ENCODE assay signal across 20 cellular contexts in the genomic region with DNA sequence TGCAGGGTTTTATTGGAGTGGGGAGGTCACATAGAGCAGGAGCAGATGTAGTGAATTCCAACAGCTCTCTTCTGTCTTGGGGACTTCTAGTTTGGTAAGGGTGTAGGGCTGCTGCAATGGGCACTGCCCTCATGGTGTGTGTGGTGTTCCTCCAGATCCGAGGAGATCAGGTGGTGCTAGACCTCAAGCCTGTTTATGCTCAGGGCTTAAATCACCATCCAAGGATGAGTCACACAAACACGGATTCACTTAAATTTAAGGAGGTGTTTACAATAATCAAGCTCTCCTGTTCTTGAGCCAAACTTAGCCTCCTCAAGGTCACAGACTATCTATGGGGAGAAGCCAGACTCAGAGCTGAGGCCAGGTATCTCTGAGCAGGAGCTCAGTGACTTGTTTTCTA. TPM values are rescaled to one million over a fixed set of nuclear protein-coding genes. Genes with fewer than 3 reads are reported as not detected.
A peak's percentile ranks its signal among the peaks of the same experiment; 100 is the strongest.
DNase-seq lines count a peak whose midpoint lies in the region; TF ChIP-seq lines count a peak whose summit lies in the region.
"Had no signal": no experiment of that assay in that cellular context is flagged by ENCODE, and none has a peak within 500 bp of the region (broad histone marks: within the 10 kb centered on the region; RNA-seq: fewer than 3 reads in every experiment).

No MANE protein-coding gene starts in this region.

- H3K36me3 Mint-ChIP-seq in MCF 10A (ENCODE audit: insufficient read depth, unreplicated experiment) = no peaks in the 10 kb centered on the region

- H3K27ac Mint-ChIP-seq in MCF 10A (ENCODE audit: low read depth, unreplicated experiment) = no peak overlapping the region
- H3K27ac Mint-ChIP-seq: CD4-positive, alpha-beta T cell; IgD-negative memory B cell had no signal

- H3K27ac ChIP-seq in breast epithelium (no peak overlapping the region), vagina (no peak overlapping the region)
- H3K27ac ChIP-seq: 22Rv1, A549, C4-2B, GM23248 had no signal

- POLR2A ChIA-PET in MCF 10A (lab: Yijun Ruan, JAX) = interaction anchor here (0.6 to 1.6 kb wide), 2 partner anchors 12 to 75 kb away, joined by 3 to 5 read pairs; no protein-coding TSS in a partner anchor

- peaks cover 5% of the 10 kb centered on the region for H3K4me1 Mint-ChIP-seq in MCF 10A (ENCODE audit: insufficient read depth, unreplicated experiment)
- H3K4me1 Mint-ChIP-seq: IgD-negative memory B cell had no signal

- H3K36me3 ChIP-seq in breast epithelium (no peaks in the 10 kb centered on the region), vagina (no peaks in the 10 kb centered on the region)

- no peak overlapping the region for H3K4me3 ChIP-seq in breast epithelium
- no peak overlapping the region for H3K4me3 ChIP-seq in fibroblast of mammary gland (ENCODE audit: control insufficient read depth, low read depth, low read length)
- H3K4me3 ChIP-seq in vagina = no peak overlapping the region
- H3K4me3 ChIP-seq: A549, GM23248 had no signal

- H3K9me3 ChIP-seq in breast epithelium = peaks cover 3 to 11% of the 10 kb centered on the region in 2 donors
- peaks cover 3% of the 10 kb centered on the region for H3K9me3 ChIP-seq in vagina
- H3K9me3 ChIP-seq: A549 had no signal

- no peaks in the 10 kb centered on the region for H3K27me3 Mint-ChIP-seq in MCF 10A (ENCODE audit: insufficient read depth, unreplicated experiment)
- H3K27me3 Mint-ChIP-seq: CD4-positive, alpha-beta T cell; IgD-negative memory B cell had no signal

- peak; percentile 55 for DNase-seq in MCF 10A (ENCODE audit: unreplicated experiment)
- DNase-seq in breast epithelium (ENCODE audit: low spot score in 2 of 2) = no peak
- peak; percentile 11 for DNase-seq in RKO (ENCODE audit: low spot score)
- peak; percentile 2 for DNase-seq in fibroblast of mammary gland (ENCODE audit: low read depth)
- DNase-seq in renal cortical epithelial cell (ENCODE audit: low read depth) = peak; percentile 1
- DNase-seq in activated effector memory CD4-positive, alpha-beta T cell treated with Interleukin-2 at 50 U/mL for 16 hours = no peak
- DNase-seq in vagina (ENCODE audit: extremely low spot score in 2 of 2) = no peak
- no peak for DNase-seq in SW 1271 (lab: John Stamatoyannopoulos, UW)
- DNase-seq: AML-193; CD4-positive, alpha-beta T cell; DMS153; DMS79; GDM1; GM23248; H7 had no signal

- H3K4me1 ChIP-seq in breast epithelium (no peaks in the 10 kb centered on the region), vagina (no peaks in the 10 kb centered on the region)
- H3K4me1 ChIP-seq: A549 had no signal

- TF ChIP-seq POLR2A in breast epithelium (IDR thresholded peaks at IDR 0.05) = no peak
- no peak for TF ChIP-seq POLR2A in vagina (IDR thresholded peaks at IDR 0.05)

- CTCF ChIA-PET in MCF 10A (lab: Yijun Ruan, JAX) = interaction anchor here (0.9 to 2.2 kb wide), 3 partner anchors 35 to 705 kb away, joined by 3 to 6 read pairs (median 3); no protein-coding TSS in a partner anchor

- H3K27me3 ChIP-seq in breast epithelium (no peaks in the 10 kb centered on the region), vagina (no peaks in the 10 kb centered on the region)

- TF ChIP-seq CTCF in MCF 10A (IDR thresholded peaks at IDR 0.05; ENCODE audit: unreplicated experiment) (no peak), breast epithelium (IDR thresholded peaks at IDR 0.05) (no peak), fibroblast of mammary gland (conservative IDR thresholded peaks at IDR 0.05; ENCODE audit: control insufficient read depth, insufficient read depth, low read depth, low read length) (no peak), vagina (IDR thresholded peaks at IDR 0.05) (no peak)

- H3K4me3 Mint-ChIP-seq in MCF 10A (ENCODE audit: unreplicated experiment) = no peak overlapping the region
- H3K4me3 Mint-ChIP-seq: CD4-positive, alpha-beta T cell; IgD-negative memory B cell had no signal

- intact Hi-C loops in MCF 10A (cut with micrococcal nuclease) (no loop called here), breast epithelium (cut with DNase I; ENCODE audit: low total_unique reads) (no loop called here), vagina (cut with DNase I) (no loop called here)

- H3K9me3 Mint-ChIP-seq in MCF 10A (ENCODE audit: unreplicated experiment) = no peaks in the 10 kb centered on the region

- no TSS peak for BruUV-seq in MCF 10A (replicated peaks; lab: Mats Ljungman, UMichigan)

RNA-seq across cellular contexts. Expression of gene HS6ST3, which starts 23.0 kb away (rescaled TPM):
- total RNA-seq in MCF 10A (2022) (0.05 and 0.09 TPM in 2 replicates), breast epithelium (1 to 10 TPM in 1 of 3 donors, under 1 TPM in 2; under 0.01 to 1.3 (median 0.59) TPM), renal cortical epithelial cell (under 0.01 TPM in 2 replicates), vagina (0.49 TPM)
- total RNA-seq: CD4-positive, alpha-beta T cell; HepG2 had no signal

RNA-seq across cellular contexts. Expression of gene UGGT2, which starts 59.7 kb away (rescaled TPM):
- total RNA-seq in MCF 10A (2022) (54.0 and 57.1 TPM in 2 replicates), breast epithelium (10 to 100 TPM; 65.3 to 70.7 (median 67.2) TPM), renal cortical epithelial cell (33.8 and 47.6 TPM in 2 replicates), vagina (33.4 TPM)

Comparison
In these comparisons a context has a peak if more than half of its experiments do, and no peak if none do; other contexts are left out.
1. DNase-seq: peak in MCF 10A (single experiment), RKO (single experiment), fibroblast of mammary gland (single experiment) and renal cortical epithelial cell (single experiment); none in breast epithelium (0 of 2), activated effector memory CD4-positive, alpha-beta T cell treated with Interleukin-2 at 50 U/mL for 16 hours (single experiment), vagina (0 of 2) and SW 1271 (0 of 2).